19 cellular contexts compared by ENCODE assay signal in genomic region chr1:36731226-36732037, GRCh38.
DNase-seq lines count a peak whose midpoint lies in the region; ATAC-seq and TF ChIP-seq lines count a peak whose summit lies in the region.
"Had no signal": no experiment of that assay in that cellular context is flagged by ENCODE, and none has a peak within 500 bp of the region (broad histone marks: within the 10 kb centered on the region; RNA-seq: fewer than 3 reads in every experiment).

No MANE protein-coding gene starts in this region.

- peak; percentile 9 for DNase-seq in activated CD4-positive, alpha-beta T cell treated with anti-CD3 and anti-CD28 coated beads for 48 hours
- DNase-seq in activated CD4-positive, alpha-beta T cell treated with anti-CD3 and anti-CD28 coated beads, Interleukin-2, amount 10 ng/mL, durations not matched to agents 7 days and 5 days: no peak
- DNase-seq in Jurkat, Clone E6-1 (ENCODE audit: low read depth, low spot score): peak; percentile 12
- DNase-seq in activated CD8-positive, alpha-beta T cell treated with anti-CD3 and anti-CD28 coated beads for 36 hours: peak; percentile 6
- peak; percentile 65 for DNase-seq in posterior vena cava (ENCODE audit: low spot score)
- DNase-seq: activated naive CD8-positive, alpha-beta T cell treated with anti-CD3 and anti-CD28 coated beads for 36 hours; dorsolateral prefrontal cortex; GDM1; left cardiac atrium; NCI-H2081; NCI-H774; stimulated activated naive B cell treated with anti-CD40 and anti-IgM and Interleukin-4, amounts not matched to agents 10 μg/mL and 1 μg/mL and 100 μg/mL, for 72 hours; T-helper 17 cell; trophoblast cell had no signal

- ATAC-seq in activated CD8-positive, alpha-beta T cell treated with anti-CD3 and anti-CD28 coated beads for 36 hours: no peak
- no peak for ATAC-seq in HG02870 (IDR thresholded peaks at IDR 0.05; ENCODE audit: unreplicated experiment)
- no peak for ATAC-seq in HG03565 (IDR thresholded peaks at IDR 0.05; ENCODE audit: unreplicated experiment)
- ATAC-seq in GM21515 (IDR thresholded peaks at IDR 0.05; ENCODE audit: unreplicated experiment): no peak
- ATAC-seq: activated CD4-positive, CD25-positive, alpha-beta regulatory T cell treated with anti-CD3 and anti-CD28 coated beads, Interleukin-2, amount 50 U/mL, for 24 hours; left cardiac atrium; stimulated activated naive B cell treated with anti-CD40 and anti-IgM and Interleukin-4, amounts not matched to agents 10 μg/mL and 1 μg/mL and 100 μg/mL, for 72 hours; T-helper 17 cell had no signal

- H3K27ac Mint-ChIP-seq in activated CD4-positive, alpha-beta T cell treated with anti-CD3 and anti-CD28 coated beads, Interleukin-2, amount 10 ng/mL, durations not matched to agents 7 days and 5 days: no peak overlapping the region
- no peak overlapping the region for H3K27ac Mint-ChIP-seq in activated CD8-positive, alpha-beta T cell treated with anti-CD3 and anti-CD28 coated beads for 36 hours
- H3K27ac Mint-ChIP-seq: activated naive CD8-positive, alpha-beta T cell treated with anti-CD3 and anti-CD28 coated beads for 36 hours; stimulated activated naive B cell treated with anti-CD40 and anti-IgM and Interleukin-4, amounts not matched to agents 10 μg/mL and 1 μg/mL and 100 μg/mL, for 72 hours; T-helper 17 cell had no signal

- POLR2A ChIA-PET in activated CD4-positive, alpha-beta T cell treated with anti-CD3 and anti-CD28 coated beads, Interleukin-2, amount 10 ng/mL, durations not matched to agents 7 days and 5 days (lab: Charles Lee): no interaction called here
- POLR2A ChIA-PET in activated CD8-positive, alpha-beta T cell treated with anti-CD3 and anti-CD28 coated beads for 36 hours (lab: Charles Lee): no interaction called here

- intact Hi-C loops in activated CD8-positive, alpha-beta T cell treated with anti-CD3 and anti-CD28 coated beads for 36 hours (cut with micrococcal nuclease): no loop called here
- intact Hi-C loops in posterior vena cava (cut with DNase I): no loop called here

- H3K36me3 Mint-ChIP-seq in activated CD4-positive, alpha-beta T cell treated with anti-CD3 and anti-CD28 coated beads, Interleukin-2, amount 10 ng/mL, durations not matched to agents 7 days and 5 days (ENCODE audit: low read depth): no peaks in the 10 kb centered on the region
- no peaks in the 10 kb centered on the region for H3K36me3 Mint-ChIP-seq in activated CD8-positive, alpha-beta T cell treated with anti-CD3 and anti-CD28 coated beads for 36 hours (ENCODE audit: low read depth)
- H3K36me3 Mint-ChIP-seq: activated naive CD8-positive, alpha-beta T cell treated with anti-CD3 and anti-CD28 coated beads for 36 hours; stimulated activated naive B cell treated with anti-CD40 and anti-IgM and Interleukin-4, amounts not matched to agents 10 μg/mL and 1 μg/mL and 100 μg/mL, for 72 hours had no signal

- H3K27me3 Mint-ChIP-seq in activated CD4-positive, alpha-beta T cell treated with anti-CD3 and anti-CD28 coated beads, Interleukin-2, amount 10 ng/mL, durations not matched to agents 7 days and 5 days: peaks cover 2% of the 10 kb centered on the region
- H3K27me3 Mint-ChIP-seq in activated CD8-positive, alpha-beta T cell treated with anti-CD3 and anti-CD28 coated beads for 36 hours: peaks cover 29% of the 10 kb centered on the region

- H3K9me3 Mint-ChIP-seq in activated CD4-positive, alpha-beta T cell treated with anti-CD3 and anti-CD28 coated beads, Interleukin-2, amount 10 ng/mL, durations not matched to agents 7 days and 5 days: no peaks in the 10 kb centered on the region
- no peaks in the 10 kb centered on the region for H3K9me3 Mint-ChIP-seq in activated CD8-positive, alpha-beta T cell treated with anti-CD3 and anti-CD28 coated beads for 36 hours
- H3K9me3 Mint-ChIP-seq: activated naive CD8-positive, alpha-beta T cell treated with anti-CD3 and anti-CD28 coated beads for 36 hours; stimulated activated naive B cell treated with anti-CD40 and anti-IgM and Interleukin-4, amounts not matched to agents 10 μg/mL and 1 μg/mL and 100 μg/mL, for 72 hours had no signal

- H3K4me3 Mint-ChIP-seq in activated CD4-positive, alpha-beta T cell treated with anti-CD3 and anti-CD28 coated beads, Interleukin-2, amount 10 ng/mL, durations not matched to agents 7 days and 5 days: no peak overlapping the region
- H3K4me3 Mint-ChIP-seq in activated CD8-positive, alpha-beta T cell treated with anti-CD3 and anti-CD28 coated beads for 36 hours: no peak overlapping the region
- H3K4me3 Mint-ChIP-seq: activated naive CD8-positive, alpha-beta T cell treated with anti-CD3 and anti-CD28 coated beads for 36 hours; stimulated activated naive B cell treated with anti-CD40 and anti-IgM and Interleukin-4, amounts not matched to agents 10 μg/mL and 1 μg/mL and 100 μg/mL, for 72 hours; T-helper 17 cell had no signal

- no peak for TF ChIP-seq CTCF in activated CD8-positive, alpha-beta T cell treated with anti-CD3 and anti-CD28 coated beads for 36 hours (IDR thresholded peaks at IDR 0.05)

- H3K4me1 Mint-ChIP-seq in activated CD4-positive, alpha-beta T cell treated with anti-CD3 and anti-CD28 coated beads, Interleukin-2, amount 10 ng/mL, durations not matched to agents 7 days and 5 days: peaks cover 5% of the 10 kb centered on the region
- H3K4me1 Mint-ChIP-seq in activated CD8-positive, alpha-beta T cell treated with anti-CD3 and anti-CD28 coated beads for 36 hours (ENCODE audit: low read depth): no peaks in the 10 kb centered on the region
- H3K4me1 Mint-ChIP-seq: activated naive CD8-positive, alpha-beta T cell treated with anti-CD3 and anti-CD28 coated beads for 36 hours; stimulated activated naive B cell treated with anti-CD40 and anti-IgM and Interleukin-4, amounts not matched to agents 10 μg/mL and 1 μg/mL and 100 μg/mL, for 72 hours; T-helper 17 cell had no signal

- CTCF ChIA-PET in activated CD4-positive, alpha-beta T cell treated with anti-CD3 and anti-CD28 coated beads, Interleukin-2, amount 10 ng/mL, durations not matched to agents 7 days and 5 days (lab: Charles Lee): no interaction called here
- CTCF ChIA-PET in activated CD8-positive, alpha-beta T cell treated with anti-CD3 and anti-CD28 coated beads for 36 hours (lab: Charles Lee): no interaction called here

- H3K4me3 ChIP-seq in Jurkat, Clone E6-1 (ENCODE audit: low read length): no peak overlapping the region
- H3K4me3 ChIP-seq: breast epithelium, dorsolateral prefrontal cortex had no signal
